Comparison of ENCODE assay signal across 9 cellular contexts in genomic region chr3:122055215-122055614, GRCh38. TPM values are rescaled to one million over a fixed set of nuclear protein-coding genes. Genes with fewer than 3 reads are reported as not detected.
A peak's percentile ranks its signal among the peaks of the same experiment; 100 is the strongest.
DNase-seq lines count a peak whose midpoint lies in the region; ATAC-seq lines count a peak whose summit lies in the region.
"Had no signal": no experiment of that assay in that cellular context is flagged by ENCODE, and none has a peak within 500 bp of the region (broad histone marks: within the 10 kb centered on the region; RNA-seq: fewer than 3 reads in every experiment).

CD86 (plus strand) TSS chr3:122055362; CDS start chr3:122055490, 128 bp downstream.

- peaks cover 9% of the 10 kb centered on the region for H3K4me1 Mint-ChIP-seq in activated CD4-positive, alpha-beta memory T cell treated with anti-CD3 and anti-CD28 coated beads, Interleukin-2, amount 10 ng/mL, durations not matched to agents 7 days and 5 days
- no peaks in the 10 kb centered on the region for H3K4me1 Mint-ChIP-seq in activated CD4-positive, alpha-beta memory T cell treated with anti-CD3 and anti-CD28 coated beads for 36 hours (ENCODE audit: low read depth)

- peaks cover 26% of the 10 kb centered on the region for H3K27me3 Mint-ChIP-seq in activated CD4-positive, alpha-beta memory T cell treated with anti-CD3 and anti-CD28 coated beads, Interleukin-2, amount 10 ng/mL, durations not matched to agents 7 days and 5 days
- H3K27me3 Mint-ChIP-seq in activated CD4-positive, alpha-beta memory T cell treated with anti-CD3 and anti-CD28 coated beads for 36 hours: peaks cover 34% of the 10 kb centered on the region

- POLR2A ChIA-PET in activated CD4-positive, alpha-beta memory T cell treated with anti-CD3 and anti-CD28 coated beads, Interleukin-2, amount 10 ng/mL, durations not matched to agents 7 days and 5 days (lab: Charles Lee): interaction anchor here (1.5 kb wide), 1 partner anchor 20 kb away, joined by 3 read pairs; no protein-coding TSS in a partner anchor
- POLR2A ChIA-PET in activated CD4-positive, alpha-beta memory T cell treated with anti-CD3 and anti-CD28 coated beads for 36 hours (lab: Charles Lee): no interaction called here

- intact Hi-C loops in activated CD4-positive, alpha-beta memory T cell treated with anti-CD3 and anti-CD28 coated beads for 36 hours (cut with micrococcal nuclease): no loop called here

- peak; percentile 78 for ATAC-seq in HG03097 (IDR thresholded peaks at IDR 0.05; ENCODE audit: low FRiP score, unreplicated experiment)
- ATAC-seq: A549 had no signal

- DNase-seq in activated CD4-positive, alpha-beta memory T cell treated with anti-CD3 and anti-CD28 coated beads, Interleukin-2, amount 10 ng/mL, durations not matched to agents 7 days and 5 days: no peak
- DNase-seq in activated CD4-positive, alpha-beta memory T cell treated with anti-CD3 and anti-CD28 coated beads for 36 hours: no peak
- DNase-seq in UCSD-AML1 (lab: John Stamatoyannopoulos, UW; ENCODE audit: unreplicated experiment): peak; percentile 14
- DNase-seq in stromal cell of bone marrow (ENCODE audit: low read depth): peak; percentile 6
- no peak for DNase-seq in NCI-H226
- DNase-seq in hypothalamus (lab: John Stamatoyannopoulos, UW): no peak
- DNase-seq in GOT3 (lab: John Stamatoyannopoulos, UW): no peak

- no peak within 1 kb of the TSS for H3K4me3 Mint-ChIP-seq in activated CD4-positive, alpha-beta memory T cell treated with anti-CD3 and anti-CD28 coated beads, Interleukin-2, amount 10 ng/mL, durations not matched to agents 7 days and 5 days
- H3K4me3 Mint-ChIP-seq in activated CD4-positive, alpha-beta memory T cell treated with anti-CD3 and anti-CD28 coated beads for 36 hours: no peak within 1 kb of the TSS

- H3K9me3 Mint-ChIP-seq in activated CD4-positive, alpha-beta memory T cell treated with anti-CD3 and anti-CD28 coated beads, Interleukin-2, amount 10 ng/mL, durations not matched to agents 7 days and 5 days: peaks cover 4% of the 10 kb centered on the region
- H3K9me3 Mint-ChIP-seq in activated CD4-positive, alpha-beta memory T cell treated with anti-CD3 and anti-CD28 coated beads for 36 hours: no peaks in the 10 kb centered on the region

- H3K36me3 Mint-ChIP-seq in activated CD4-positive, alpha-beta memory T cell treated with anti-CD3 and anti-CD28 coated beads, Interleukin-2, amount 10 ng/mL, durations not matched to agents 7 days and 5 days (ENCODE audit: low read depth): peaks cover 50% of the 10 kb centered on the region
- no peaks in the 10 kb centered on the region for H3K36me3 Mint-ChIP-seq in activated CD4-positive, alpha-beta memory T cell treated with anti-CD3 and anti-CD28 coated beads for 36 hours

- H3K27ac Mint-ChIP-seq in activated CD4-positive, alpha-beta memory T cell treated with anti-CD3 and anti-CD28 coated beads, Interleukin-2, amount 10 ng/mL, durations not matched to agents 7 days and 5 days: no peak within 1 kb of the TSS
- H3K27ac Mint-ChIP-seq in activated CD4-positive, alpha-beta memory T cell treated with anti-CD3 and anti-CD28 coated beads for 36 hours: no peak within 1 kb of the TSS

- CTCF ChIA-PET in activated CD4-positive, alpha-beta memory T cell treated with anti-CD3 and anti-CD28 coated beads, Interleukin-2, amount 10 ng/mL, durations not matched to agents 7 days and 5 days (lab: Charles Lee): interaction anchor here (1.0 kb wide), 1 partner anchor 60 kb away, joined by 3 read pairs; no protein-coding TSS in a partner anchor
- CTCF ChIA-PET in activated CD4-positive, alpha-beta memory T cell treated with anti-CD3 and anti-CD28 coated beads for 36 hours (lab: Charles Lee): no interaction called here

RNA-seq across cellular contexts. Expression of gene CD86, which starts in this region (rescaled TPM):
- 10 to 100 TPM; 21.6 to 21.7 TPM for total RNA-seq in activated CD4-positive, alpha-beta memory T cell treated with anti-CD3 and anti-CD28 coated beads, Interleukin-2, amount 10 ng/mL, durations not matched to agents 7 days and 5 days
- total RNA-seq in activated CD4-positive, alpha-beta memory T cell treated with anti-CD3 and anti-CD28 coated beads for 36 hours: 1 to 10 TPM; 1.4 to 1.7 TPM

Comparison
In these comparisons a context has a peak if more than half of its experiments do, and no peak if none do; other contexts are left out.
1. RNA of gene CD86 (total RNA-seq): 21.6 to 21.7 TPM in activated CD4-positive, alpha-beta memory T cell treated with anti-CD3 and anti-CD28 coated beads, Interleukin-2, amount 10 ng/mL, durations not matched to agents 7 days and 5 days; 1.4 to 1.7 TPM in activated CD4-positive, alpha-beta memory T cell treated with anti-CD3 and anti-CD28 coated beads for 36 hours; every median in the first group is over 4 times any median in the second.
2. DNase-seq: peak in UCSD-AML1 (single experiment) and stromal cell of bone marrow (single experiment); none in activated CD4-positive, alpha-beta memory T cell treated with anti-CD3 and anti-CD28 coated beads, Interleukin-2, amount 10 ng/mL, durations not matched to agents 7 days and 5 days (single experiment), activated CD4-positive, alpha-beta memory T cell treated with anti-CD3 and anti-CD28 coated beads for 36 hours (single experiment), NCI-H226 (single experiment), hypothalamus (0 of 51) and GOT3 (single experiment).